ENCODE assay signal across 27 cellular contexts in genomic region chr3:47429476-47430270, GRCh38. TPM values are rescaled to one million over a fixed set of nuclear protein-coding genes. Genes with fewer than 3 reads are reported as not detected.
DNase-seq lines count a peak whose midpoint lies in the region; ATAC-seq, FAIRE-seq and TF ChIP-seq lines count a peak whose summit lies in the region.
"Had no signal": no experiment of that assay in that cellular context is flagged by ENCODE, and none has a peak within 500 bp of the region (broad histone marks: within the 10 kb centered on the region; RNA-seq: fewer than 3 reads in every experiment).

No MANE protein-coding gene starts in this region.

- BruUV-seq in K562 (replicated peaks; lab: Mats Ljungman, UMichigan) = no TSS peak

- H3K9me3 ChIP-seq in K562 (replicated peaks; ENCODE audit: control insufficient read depth, insufficient read depth, low read depth, low read length) = no peaks in the 10 kb centered on the region
- no peaks in the 10 kb centered on the region for H3K9me3 ChIP-seq in naive thymus-derived CD4-positive, alpha-beta T cell (ENCODE audit: control insufficient read depth in 2 of 3, low read length in 3 of 3)
- H3K9me3 ChIP-seq: neutrophil, SJSA1 had no signal

- in situ Hi-C loops in K562 (cut with MboI) = no loop called here

- peaks cover 87% of the 10 kb centered on the region for H3K36me3 ChIP-seq in K562 (ENCODE audit: control insufficient read depth, insufficient read depth, low read length)
- H3K36me3 ChIP-seq in naive thymus-derived CD4-positive, alpha-beta T cell (ENCODE audit: control insufficient read depth in 2 of 3, insufficient read depth in 3 of 3, low read length in 3 of 3) = peaks cover 16 to 82% (median 27%) of the 10 kb centered on the region in 3 experiments

- TF ChIP-seq EP300 in K562 (IDR thresholded peaks at IDR 0.05; ENCODE audit: low read length) = no peak

- no peak overlapping the region for H3K4me3 ChIP-seq in K562
- no peak overlapping the region for H3K4me3 ChIP-seq in naive thymus-derived CD4-positive, alpha-beta T cell (ENCODE audit: low read length)
- H3K4me3 ChIP-seq: SJSA1, skin epidermis had no signal

- ATAC-seq in K562 = no peak
- no peak for ATAC-seq in naive thymus-derived CD4-positive, alpha-beta T cell
- ATAC-seq in HG02852 (IDR thresholded peaks at IDR 0.05; ENCODE audit: unreplicated experiment) = no peak
- ATAC-seq: activated CD4-positive, alpha-beta T cell treated with anti-CD3 and anti-CD28 coated beads for 36 hours; activated T-cell treated with anti-CD3 and anti-CD28 coated beads, Interleukin-2, amount 50 U/mL, for 72 hours; T-cell had no signal

- intact Hi-C loops in K562 (cut with micrococcal nuclease) = no loop called here
- intact Hi-C loops in naive thymus-derived CD4-positive, alpha-beta T cell (cut with micrococcal nuclease) = no loop called here

- POLR2A ChIA-PET in K562 (lab: Yijun Ruan, JAX) = interaction anchor here (0.6 to 1.2 kb wide), 3 partner anchors 8 to 372 kb away, joined by 3 to 5 read pairs (median 3); no protein-coding TSS in a partner anchor
- POLR2A ChIA-PET in naive thymus-derived CD4-positive, alpha-beta T cell (lab: Charles Lee) = interaction anchor here (0.6 kb wide), 1 partner anchor 46 kb away, joined by 4 read pairs; no protein-coding TSS in a partner anchor

- no peaks in the 10 kb centered on the region; the same call in 2 of the 3 replicates for H3K79me2 ChIP-seq in K562 (ENCODE audit: control insufficient read depth, insufficient read depth, low read length)

- WGBS in K562 (ENCODE audit: insufficient coverage, low coverage, missing lambda C conversion rate) = 88% methylated on average over 9 of the region's 9 CpGs

- DNase-seq in activated T-cell treated with anti-CD3 and anti-CD28 coated beads, Interleukin-2, amount 50 U/mL, for 24 hours = no peak
- DNase-seq in activated T-cell treated with anti-CD3 and anti-CD28 coated beads for 4 hours (no peak), K562 (ENCODE audit: extremely low read depth in 1 of 4, low spot score in 3 of 4) (peak in 1 of 4 experiments; percentile 3), type B pancreatic cell (ENCODE audit: extremely low spot score, unreplicated experiment) (peak; percentile 10), GM19239 (ENCODE audit: insufficient read length, low spot score) (no peak), NCI-H2227 treated with DMSO at 0.1 percent for 48 hours (lab: John Stamatoyannopoulos, UW) (no peak)
- DNase-seq in naive thymus-derived CD4-positive, alpha-beta T cell = no peak
- DNase-seq: activated CD4-positive, alpha-beta T cell treated with anti-CD3 and anti-CD28 coated beads for 36 hours; activated naive CD4-positive, alpha-beta T cell treated with anti-CD3 and anti-CD28 coated beads, Interleukin-2, amount 10 ng/mL, durations not matched to agents 7 days and 5 days; activated T-cell treated with anti-CD3 and anti-CD28 coated beads, Interleukin-2, amount 50 U/mL, for 72 hours; anterior cingulate cortex; central memory CD4-positive, alpha-beta T cell; DMS53; H7; Kasumi-1; mammary epithelial cell; NCI-H1694; NCI-H526 treated with DMSO at 0.1 percent for 48 hours; stimulated activated CD4-positive, alpha-beta T cell treated with anti-CD3 and anti-CD28 coated beads, Interleukin-1b, Interleukin-23, amount 100 ng/mL, for 48 hours; T-cell had no signal

- CTCF ChIA-PET in K562 (lab: Yijun Ruan, JAX; ENCODE audit: low intra/inter-chr PET ratio) = no interaction called here
- CTCF ChIA-PET in naive thymus-derived CD4-positive, alpha-beta T cell (lab: Charles Lee) = interaction anchor here (1.6 kb wide), 1 partner anchor 9 kb away, joined by 6 read pairs; no protein-coding TSS in a partner anchor

- no peaks in the 10 kb centered on the region for H3K9me3 Mint-ChIP-seq in activated T-cell treated with anti-CD3 and anti-CD28 coated beads, Interleukin-2, amount 50 U/mL, for 24 hours
- H3K9me3 Mint-ChIP-seq in naive thymus-derived CD4-positive, alpha-beta T cell = peaks cover 0 to 2% (median 0%) of the 10 kb centered on the region in 11 donors
- no peaks in the 10 kb centered on the region for H3K9me3 Mint-ChIP-seq in type B pancreatic cell
- H3K9me3 Mint-ChIP-seq: activated naive CD4-positive, alpha-beta T cell treated with anti-CD3 and anti-CD28 coated beads, Interleukin-2, amount 10 ng/mL, durations not matched to agents 7 days and 5 days; activated T-cell treated with anti-CD3 and anti-CD28 coated beads, Interleukin-2, amount 50 U/mL, for 72 hours; T-cell had no signal

- no peak for TF ChIP-seq RAD21 in K562 (CRISPR knock-in tag; conservative IDR thresholded peaks at IDR 0.05 in 1 of 2, IDR thresholded peaks at IDR 0.05 in 1 of 2)

- H3K4me3 Mint-ChIP-seq in activated T-cell treated with anti-CD3 and anti-CD28 coated beads, Interleukin-2, amount 50 U/mL, for 24 hours = no peak overlapping the region
- H3K4me3 Mint-ChIP-seq in naive thymus-derived CD4-positive, alpha-beta T cell = no peak overlapping the region
- H3K4me3 Mint-ChIP-seq in type B pancreatic cell = peak overlapping the region; percentile 13
- H3K4me3 Mint-ChIP-seq: activated CD4-positive, alpha-beta T cell treated with anti-CD3 and anti-CD28 coated beads for 36 hours; activated naive CD4-positive, alpha-beta T cell treated with anti-CD3 and anti-CD28 coated beads, Interleukin-2, amount 10 ng/mL, durations not matched to agents 7 days and 5 days; activated T-cell treated with anti-CD3 and anti-CD28 coated beads, Interleukin-2, amount 50 U/mL, for 72 hours; T-cell had no signal

- no peak overlapping the region for H3K9ac ChIP-seq in K562 (ENCODE audit: insufficient read depth in 1 of 2, low read depth in 2 of 2, low read length in 2 of 2)

- FAIRE-seq in K562 (lab: Jason Lieb, UNC) = peak; percentile 23
- no peak for FAIRE-seq in GM19239 (lab: Jason Lieb, UNC)
- FAIRE-seq: RCC 7860, TTC549 had no signal

- no peak overlapping the region for H2AFZ ChIP-seq in K562 (ENCODE audit: low read depth, low read length)

- TF ChIP-seq CTCF in K562 (IDR thresholded peaks at IDR 0.05 in 2 of 3, conservative IDR thresholded peaks at IDR 0.05 in 1 of 3; ENCODE audit: insufficient read depth in 2 of 3, low read depth in 1 of 3, low read length in 3 of 3) = no peak
- TF ChIP-seq CTCF in type B pancreatic cell (conservative IDR thresholded peaks at IDR 0.05) = no peak

- peak overlapping the region; percentile 32 for H3K27ac Mint-ChIP-seq in activated T-cell treated with anti-CD3 and anti-CD28 coated beads, Interleukin-2, amount 50 U/mL, for 24 hours
- peak overlapping the region in 6 of 9 donors; percentile 7 to 82 (median 62) for H3K27ac Mint-ChIP-seq in naive thymus-derived CD4-positive, alpha-beta T cell
- H3K27ac Mint-ChIP-seq in type B pancreatic cell = peak overlapping the region; percentile 85
- H3K27ac Mint-ChIP-seq: activated naive CD4-positive, alpha-beta T cell treated with anti-CD3 and anti-CD28 coated beads, Interleukin-2, amount 10 ng/mL, durations not matched to agents 7 days and 5 days; activated T-cell treated with anti-CD3 and anti-CD28 coated beads, Interleukin-2, amount 50 U/mL, for 72 hours had no signal

- H3K27me3 ChIP-seq in K562 (ENCODE audit: control insufficient read depth in 2 of 2, insufficient read depth in 2 of 2, low read length in 2 of 2) = no peaks in the 10 kb centered on the region
- no peaks in the 10 kb centered on the region for H3K27me3 ChIP-seq in naive thymus-derived CD4-positive, alpha-beta T cell (ENCODE audit: control insufficient read depth in 2 of 2, insufficient read depth in 2 of 2, low read length in 2 of 2)
- H3K27me3 ChIP-seq: neutrophil, SJSA1 had no signal

- H3K4me1 ChIP-seq in K562 (replicated peaks in 1 of 2; ENCODE audit: control insufficient read depth in 2 of 2, insufficient read depth in 2 of 2, low read length in 2 of 2) = peaks cover 0 to 4% of the 10 kb centered on the region in 2 experiments; a peak in 1 of 5 replicates
- no peaks in the 10 kb centered on the region for H3K4me1 ChIP-seq in naive thymus-derived CD4-positive, alpha-beta T cell (ENCODE audit: control insufficient read depth in 2 of 2, insufficient read depth in 2 of 2, low read length in 2 of 2)
- H3K4me1 ChIP-seq: SJSA1 had no signal

- no peak for TF ChIP-seq POLR2A in K562 (conservative IDR thresholded peaks at IDR 0.05)

- H3K4me2 ChIP-seq in K562 (ENCODE audit: insufficient read depth, low read length) = no peak overlapping the region

- H3K27me3 Mint-ChIP-seq in activated T-cell treated with anti-CD3 and anti-CD28 coated beads, Interleukin-2, amount 50 U/mL, for 24 hours = no peaks in the 10 kb centered on the region
- no peaks in the 10 kb centered on the region for H3K27me3 Mint-ChIP-seq in naive thymus-derived CD4-positive, alpha-beta T cell
- H3K27me3 Mint-ChIP-seq in type B pancreatic cell = no peaks in the 10 kb centered on the region
- H3K27me3 Mint-ChIP-seq: activated CD4-positive, alpha-beta T cell treated with anti-CD3 and anti-CD28 coated beads for 36 hours; activated naive CD4-positive, alpha-beta T cell treated with anti-CD3 and anti-CD28 coated beads, Interleukin-2, amount 10 ng/mL, durations not matched to agents 7 days and 5 days; T-cell had no signal

- H4K20me1 ChIP-seq in K562 (replicated peaks; ENCODE audit: control insufficient read depth, insufficient read depth, low read length) = peaks cover 14% of the 10 kb centered on the region; the same call in 1 of the 2 replicates

- no peak overlapping the region for H3K27ac ChIP-seq in K562 (ENCODE audit: extremely low read depth, low read depth, low read length)
- H3K27ac ChIP-seq in naive thymus-derived CD4-positive, alpha-beta T cell (ENCODE audit: low read depth, low read length) = no peak overlapping the region
- H3K27ac ChIP-seq: 22Rv1, neutrophil, SJSA1 had no signal

- H3K36me3 Mint-ChIP-seq in activated T-cell treated with anti-CD3 and anti-CD28 coated beads, Interleukin-2, amount 50 U/mL, for 24 hours (ENCODE audit: low read depth) = peaks cover 76% of the 10 kb centered on the region
- H3K36me3 Mint-ChIP-seq in naive thymus-derived CD4-positive, alpha-beta T cell = peaks cover 14 to 37% (median 18%) of the 10 kb centered on the region in 5 donors
- H3K36me3 Mint-ChIP-seq in type B pancreatic cell = peaks cover 36% of the 10 kb centered on the region

- H3K4me1 Mint-ChIP-seq in activated T-cell treated with anti-CD3 and anti-CD28 coated beads, Interleukin-2, amount 50 U/mL, for 24 hours (ENCODE audit: low read depth) = peaks cover 4% of the 10 kb centered on the region
- peaks cover 0 to 6% (median 0%) of the 10 kb centered on the region in 7 donors for H3K4me1 Mint-ChIP-seq in naive thymus-derived CD4-positive, alpha-beta T cell
- H3K4me1 Mint-ChIP-seq in type B pancreatic cell (ENCODE audit: unreplicated experiment) = peaks cover 14% of the 10 kb centered on the region
- H3K4me1 Mint-ChIP-seq: activated naive CD4-positive, alpha-beta T cell treated with anti-CD3 and anti-CD28 coated beads, Interleukin-2, amount 10 ng/mL, durations not matched to agents 7 days and 5 days had no signal

- H3K9me1 ChIP-seq in K562 (ENCODE audit: control insufficient read depth, insufficient read depth, low read length) = no peaks in the 10 kb centered on the region

RNA-seq across cellular contexts. Expression of gene SCAP, which starts 46.1 kb away (rescaled TPM):
- 248 and 515 TPM in 2 replicates for total RNA-seq in K562 (2011; cell fraction: chromatin; rRNA removed; ENCODE audit: low replicate concordance)
- total RNA-seq in K562 (2011; cell fraction: nucleolus; rRNA removed) = 301 and 313 TPM in 2 replicates
- 253 and 254 TPM in 2 replicates for total RNA-seq in K562 (2011; cell fraction: nucleoplasm; rRNA removed)
- total RNA-seq in K562 (2014; rRNA removed) (60.7 and 87.6 TPM in 2 replicates), K562 (2014; rRNA removed; fragmentation: Illumina TruSeq; extraction: Trizol) (29.7 and 37.8 TPM in 2 replicates), K562 (2015; rRNA removed; fragmentation: Illumina TruSeq; extraction: Trizol) (34.6 and 36.5 TPM in 2 replicates), K562 (2021) (97.1 and 104 TPM in 2 replicates), type B pancreatic cell (ENCODE audit: low replicate concordance) (77.5 and 106 TPM in 2 replicates)
- polyA plus RNA-seq in K562 (2011; rRNA removed) (31.3 and 55.8 TPM in 2 replicates), K562 (2014; fragmentation: Illumina TruSeq; extraction: Trizol) (48.2 and 61.1 TPM in 2 replicates), K562 (2014; fragmentation: Nextera tagmentation; extraction: Ambion mirVana) (1 to 10 TPM; 2.6 to 3.2 TPM), K562 (2014; rRNA removed) (43.7 and 47.9 TPM in 2 replicates)
- polyA plus RNA-seq in K562 (2011; cell fraction: cytosol; rRNA removed) = 39.6 and 62.6 TPM in 2 replicates
- polyA plus RNA-seq in K562 (2011; cell fraction: nucleus; rRNA removed) = 124 and 159 TPM in 2 replicates
- polyA plus RNA-seq in K562 (2012) = 68.9 and 85.0 TPM in 2 replicates
- 74.0 and 80.8 TPM in 2 replicates for polyA minus RNA-seq in K562 (2011; rRNA and poly(A)+ RNA removed)
- polyA minus RNA-seq in K562 (2011; cell fraction: cytosol; rRNA and poly(A)+ RNA removed) = 83.2 and 91.7 TPM in 2 replicates
- polyA minus RNA-seq in K562 (2011; cell fraction: nucleus; rRNA and poly(A)+ RNA removed) = 53.2 and 90.0 TPM in 2 replicates
- total RNA-seq in naive thymus-derived CD4-positive, alpha-beta T cell = 10 to 100 TPM; 80.6 to 95.4 (median 92.9) TPM
- polyA plus RNA-seq in naive thymus-derived CD4-positive, alpha-beta T cell = 10 to 100 TPM; 34.5 to 70.6 TPM

RNA-seq across cellular contexts. Expression of gene PTPN23, which starts 48.9 kb away (rescaled TPM):
- 45.6 and 123 TPM in 2 replicates for total RNA-seq in K562 (2011; cell fraction: chromatin; rRNA removed; ENCODE audit: low replicate concordance)
- total RNA-seq in K562 (2011; cell fraction: nucleolus; rRNA removed) = 60.9 and 70.8 TPM in 2 replicates
- total RNA-seq in K562 (2011; cell fraction: nucleoplasm; rRNA removed) = 45.3 and 53.0 TPM in 2 replicates
- total RNA-seq in K562 (2014; rRNA removed) = 7.2 and 10.1 TPM in 2 replicates
- total RNA-seq in K562 (2014; rRNA removed; fragmentation: Illumina TruSeq; extraction: Trizol) = 5.2 and 6.3 TPM in 2 replicates
- 7.3 and 8.7 TPM in 2 replicates for total RNA-seq in K562 (2015; rRNA removed; fragmentation: Illumina TruSeq; extraction: Trizol)
- total RNA-seq in K562 (2021) = 51.4 and 58.7 TPM in 2 replicates
- 1.7 and 4.6 TPM in 2 replicates for polyA plus RNA-seq in K562 (2011; rRNA removed)
- polyA plus RNA-seq in K562 (2011; cell fraction: cytosol; rRNA removed) = 1.2 and 1.9 TPM in 2 replicates
- polyA plus RNA-seq in K562 (2011; cell fraction: nucleus; rRNA removed) = 25.3 and 29.3 TPM in 2 replicates
- polyA plus RNA-seq in K562 (2012) = 29.0 and 50.5 TPM in 2 replicates
- 14.1 and 24.0 TPM in 2 replicates for polyA plus RNA-seq in K562 (2014; fragmentation: Illumina TruSeq; extraction: Trizol)
- under 1 TPM; 0.41 to 0.93 TPM for polyA plus RNA-seq in K562 (2014; fragmentation: Nextera tagmentation; extraction: Ambion mirVana)
- polyA plus RNA-seq in K562 (2014; rRNA removed) = 11.4 and 20.2 TPM in 2 replicates
- 5.0 and 9.1 TPM in 2 replicates for polyA minus RNA-seq in K562 (2011; rRNA and poly(A)+ RNA removed)
- polyA minus RNA-seq in K562 (2011; cell fraction: cytosol; rRNA and poly(A)+ RNA removed) = 16.0 and 22.8 TPM in 2 replicates
- 21.3 and 29.9 TPM in 2 replicates for polyA minus RNA-seq in K562 (2011; cell fraction: nucleus; rRNA and poly(A)+ RNA removed)
- total RNA-seq in naive thymus-derived CD4-positive, alpha-beta T cell = 10 to 100 TPM; 35.8 to 51.2 (median 38.5) TPM
- polyA plus RNA-seq in naive thymus-derived CD4-positive, alpha-beta T cell = 1 to 10 TPM; 1.4 to 4.0 TPM
- total RNA-seq in type B pancreatic cell (ENCODE audit: low replicate concordance) = 52.5 and 54.1 TPM in 2 replicates

Comparison
In these comparisons a context has a peak if more than half of its experiments do, and no peak if none do; other contexts are left out.
1. H3K27ac Mint-ChIP-seq: peak in every context shown above with its lines; median percentile 85 in type B pancreatic cell; 62 in naive thymus-derived CD4-positive, alpha-beta T cell; 32 in activated T-cell treated with anti-CD3 and anti-CD28 coated beads, Interleukin-2, amount 50 U/mL, for 24 hours.